Comparison of ENCODE assay signal across 14 cellular contexts in genomic region chr12:47107446-47107845, GRCh38. TPM values are rescaled to one million over a fixed set of nuclear protein-coding genes. Genes with fewer than 3 reads are reported as not detected.
A peak's percentile ranks its signal among the peaks of the same experiment; 100 is the strongest.
DNase-seq lines count a peak whose midpoint lies in the region; ATAC-seq lines count a peak whose summit lies in the region.
"Had no signal": no experiment of that assay in that cellular context is flagged by ENCODE, and none has a peak within 500 bp of the region (broad histone marks: within the 10 kb centered on the region; RNA-seq: fewer than 3 reads in every experiment).

No MANE protein-coding gene starts in this region.

- peaks cover 3 to 4% of the 10 kb centered on the region in 2 donors for H3K36me3 Mint-ChIP-seq in activated T-cell treated with anti-CD3 and anti-CD28 coated beads, Interleukin-2, amount 50 U/mL, for 72 hours (ENCODE audit: insufficient read depth in 2 of 2)
- H3K36me3 Mint-ChIP-seq in stimulated activated effector memory CD8-positive, alpha-beta T cell treated with anti-CD3 and anti-CD28 coated beads, Interleukin-12 subunit alpha, Interleukin-12 subunit beta, amount 100 ng/mL, for 72 hours = no peaks in the 10 kb centered on the region

- peak overlapping the region; percentile 34 for H3K27ac Mint-ChIP-seq in activated T-cell treated with anti-CD3 and anti-CD28 coated beads, Interleukin-2, amount 50 U/mL, for 72 hours
- H3K27ac Mint-ChIP-seq in stimulated activated effector memory CD8-positive, alpha-beta T cell treated with anti-CD3 and anti-CD28 coated beads, Interleukin-12 subunit alpha, Interleukin-12 subunit beta, amount 100 ng/mL, for 72 hours = peak overlapping the region; percentile 64
- H3K27ac Mint-ChIP-seq: CD4-positive, alpha-beta T cell; GM23338; IgD-negative memory B cell had no signal

- peaks cover 31% of the 10 kb centered on the region for H3K4me1 Mint-ChIP-seq in activated T-cell treated with anti-CD3 and anti-CD28 coated beads, Interleukin-2, amount 50 U/mL, for 72 hours (ENCODE audit: low read depth)
- H3K4me1 Mint-ChIP-seq in stimulated activated effector memory CD8-positive, alpha-beta T cell treated with anti-CD3 and anti-CD28 coated beads, Interleukin-12 subunit alpha, Interleukin-12 subunit beta, amount 100 ng/mL, for 72 hours = peaks cover 20% of the 10 kb centered on the region
- H3K4me1 Mint-ChIP-seq: IgD-negative memory B cell had no signal

- H3K9me3 Mint-ChIP-seq in activated T-cell treated with anti-CD3 and anti-CD28 coated beads, Interleukin-2, amount 50 U/mL, for 72 hours = no peaks in the 10 kb centered on the region
- H3K9me3 Mint-ChIP-seq in stimulated activated effector memory CD8-positive, alpha-beta T cell treated with anti-CD3 and anti-CD28 coated beads, Interleukin-12 subunit alpha, Interleukin-12 subunit beta, amount 100 ng/mL, for 72 hours = no peaks in the 10 kb centered on the region
- H3K9me3 Mint-ChIP-seq: CD4-positive, alpha-beta T cell; GM23338; IgD-negative memory B cell had no signal

- H3K27me3 Mint-ChIP-seq in activated T-cell treated with anti-CD3 and anti-CD28 coated beads, Interleukin-2, amount 50 U/mL, for 72 hours (ENCODE audit: low read depth) = no peaks in the 10 kb centered on the region
- H3K27me3 Mint-ChIP-seq: CD4-positive, alpha-beta T cell; IgD-negative memory B cell had no signal

- no peak overlapping the region for H3K4me3 Mint-ChIP-seq in activated T-cell treated with anti-CD3 and anti-CD28 coated beads, Interleukin-2, amount 50 U/mL, for 72 hours
- no peak overlapping the region for H3K4me3 Mint-ChIP-seq in stimulated activated effector memory CD8-positive, alpha-beta T cell treated with anti-CD3 and anti-CD28 coated beads, Interleukin-12 subunit alpha, Interleukin-12 subunit beta, amount 100 ng/mL, for 72 hours
- H3K4me3 Mint-ChIP-seq: CD4-positive, alpha-beta T cell; GM23338; IgD-negative memory B cell had no signal

- no peak for ATAC-seq in activated T-cell treated with anti-CD3 and anti-CD28 coated beads, Interleukin-2, amount 50 U/mL, for 72 hours (replicated peaks in 1 of 2)
- ATAC-seq in stimulated activated effector memory CD8-positive, alpha-beta T cell treated with anti-CD3 and anti-CD28 coated beads, Interleukin-12 subunit alpha, Interleukin-12 subunit beta, amount 100 ng/mL, for 72 hours = no peak
- ATAC-seq in GM21825 (IDR thresholded peaks at IDR 0.05; ENCODE audit: unreplicated experiment) = no peak
- ATAC-seq: GM23338 had no signal

- DNase-seq in DMS53 (lab: John Stamatoyannopoulos, UW) (peak; percentile 76), DMS53 treated with DMSO at 0.1 percent for 48 hours (lab: John Stamatoyannopoulos, UW; ENCODE audit: unreplicated experiment) (no peak), activated T-cell treated with anti-CD3 and anti-CD28 coated beads for 4 hours (no peak), NOMO-1 (lab: John Stamatoyannopoulos, UW; ENCODE audit: unreplicated experiment in 2 of 2) (no peak)
- DNase-seq in activated T-cell treated with anti-CD3 and anti-CD28 coated beads, Interleukin-2, amount 50 U/mL, for 72 hours = no peak
- no peak for DNase-seq in stimulated activated effector memory CD8-positive, alpha-beta T cell treated with anti-CD3 and anti-CD28 coated beads, Interleukin-12 subunit alpha, Interleukin-12 subunit beta, amount 100 ng/mL, for 72 hours (ENCODE audit: low spot score in 2 of 2)
- DNase-seq: AML-193; CD4-positive, alpha-beta T cell; DND-41; EL; HCEC 1CT had no signal

RNA-seq across cellular contexts. Expression of gene AMIGO2, which starts 27.7 kb away (rescaled TPM):
- 10 to 100 TPM; 15.1 to 18.2 TPM for total RNA-seq in activated T-cell treated with anti-CD3 and anti-CD28 coated beads, Interleukin-2, amount 50 U/mL, for 72 hours

RNA-seq across cellular contexts. Expression of gene PCED1B, which starts 28.0 kb away (rescaled TPM):
- total RNA-seq in activated T-cell treated with anti-CD3 and anti-CD28 coated beads, Interleukin-2, amount 50 U/mL, for 72 hours = 10 to 100 TPM; 73.6 to 91.8 TPM
